In genomic region chr9:126030716-126031115, GRCh38 we compare ENCODE assay signal across 29 cellular contexts.
"Had no signal": no experiment of that assay in that cellular context is flagged by ENCODE, and none has a peak within 500 bp of the region (broad histone marks: within the 10 kb centered on the region; RNA-seq: fewer than 3 reads in every experiment).

No MANE protein-coding gene starts in this region.

- H3K27ac ChIP-seq: brain microvascular endothelial cell, colonic mucosa, epithelial cell of prostate, esophagus squamous epithelium, gastroesophageal sphincter, heart right ventricle, WERI-Rb-1 had no signal

- H3K4me1 Mint-ChIP-seq: activated B cell treated with CpG ODN at 0.5 μM for 24 hours; activated T-helper 17 cell treated with anti-CD3 and anti-CD28 coated beads, Interleukin-2, amount 50 U/mL, for 72 hours had no signal

- H3K36me3 Mint-ChIP-seq: activated naive CD8-positive, alpha-beta T cell had no signal

- H3K9me3 ChIP-seq: colonic mucosa, esophagus squamous epithelium, gastroesophageal sphincter, heart right ventricle had no signal

- H3K4me1 ChIP-seq: colonic mucosa, esophagus squamous epithelium, gastroesophageal sphincter, heart right ventricle had no signal

- H3K4me3 Mint-ChIP-seq: activated B cell treated with CpG ODN at 0.5 μM for 24 hours; activated CD8-positive, alpha-beta T cell treated with anti-CD3 and anti-CD28 coated beads for 36 hours; activated naive CD8-positive, alpha-beta T cell; activated T-cell treated with anti-CD3 and anti-CD28 coated beads, Interleukin-2, amount 50 U/mL, for 4 hours; activated T-helper 17 cell treated with anti-CD3 and anti-CD28 coated beads, Interleukin-2, amount 50 U/mL, for 72 hours; T-helper 1 cell treated with Interleukin-12 subunit alpha and Interleukin-12 subunit beta and Interleukin-4 antibody, amounts not matched to agents 30 μg/mL and 1 μg/mL, for 36 hours; T-helper 2 cell treated with Interferon-gamma antibody and Interleukin-4, amounts not matched to agents 5 μg/mL and 100 μg/mL, for 36 hours had no signal

- H3K9me3 Mint-ChIP-seq: activated B cell treated with CpG ODN at 0.5 μM for 24 hours; activated CD8-positive, alpha-beta T cell treated with anti-CD3 and anti-CD28 coated beads for 36 hours; activated T-cell treated with anti-CD3 and anti-CD28 coated beads, Interleukin-2, amount 50 U/mL, for 4 hours; activated T-helper 17 cell treated with anti-CD3 and anti-CD28 coated beads, Interleukin-2, amount 50 U/mL, for 72 hours; T-helper 1 cell treated with Interleukin-12 subunit alpha and Interleukin-12 subunit beta and Interleukin-4 antibody, amounts not matched to agents 30 μg/mL and 1 μg/mL, for 36 hours; T-helper 2 cell treated with Interferon-gamma antibody and Interleukin-4, amounts not matched to agents 5 μg/mL and 100 μg/mL, for 36 hours had no signal

- DNase-seq: activated B cell treated with CpG ODN at 0.5 μM for 24 hours; activated CD4-positive, alpha-beta T cell treated with anti-CD3 and anti-CD28 coated beads for 48 hours; activated CD4-positive, alpha-beta T cell treated with anti-CD3 and anti-CD28 coated beads, Interleukin-2, amount 50 U/mL, for 1 hour; activated CD4-positive, alpha-beta T cell treated with anti-CD3 and anti-CD28 coated beads, Interleukin-2, amount 50 U/mL, for 48 hours; activated CD8-positive, alpha-beta memory T cell treated with anti-CD3 and anti-CD28 coated beads for 24 hours; activated CD8-positive, alpha-beta T cell treated with anti-CD3 and anti-CD28 coated beads for 36 hours; activated effector memory CD4-positive, alpha-beta T cell treated with Interleukin-2 at 50 U/mL for 16 hours; activated gamma-delta T cell treated with Interleukin-2 at 50 U/mL for 16 hours; activated naive CD4-positive, alpha-beta T cell treated with anti-CD3 and anti-CD28 coated beads, Interleukin-2, amount 50 U/mL, for 16 hours; activated naive CD4-positive, alpha-beta T cell treated with Interleukin-2 at 50 U/mL for 16 hours; activated T-cell treated with anti-CD3 and anti-CD28 coated beads, Interleukin-2, amount 50 U/mL, for 4 hours; amniotic stem cell; anterior cingulate cortex; brain microvascular endothelial cell; caudate nucleus; colonic mucosa; effector CD8-positive, alpha-beta T cell; esophagus squamous epithelium; foreskin melanocyte; heart right ventricle; T1000; WERI-Rb-1 had no signal

- H3K27me3 ChIP-seq: brain microvascular endothelial cell, colonic mucosa had no signal

- ATAC-seq: activated CD4-positive, CD25-positive, alpha-beta regulatory T cell treated with anti-CD3 and anti-CD28 coated beads, Interleukin-2, amount 50 U/mL, for 24 hours; activated CD8-positive, alpha-beta T cell treated with anti-CD3 and anti-CD28 coated beads for 36 hours; activated T-cell treated with anti-CD3 and anti-CD28 coated beads, Interleukin-2, amount 50 U/mL, for 4 hours; activated T-helper 17 cell treated with anti-CD3 and anti-CD28 coated beads, Interleukin-2, amount 50 U/mL, for 72 hours; gastroesophageal sphincter; heart right ventricle had no signal

- H3K27ac Mint-ChIP-seq: activated B cell treated with CpG ODN at 0.5 μM for 24 hours; activated CD8-positive, alpha-beta T cell treated with anti-CD3 and anti-CD28 coated beads for 36 hours; activated naive CD8-positive, alpha-beta T cell; activated T-helper 17 cell treated with anti-CD3 and anti-CD28 coated beads, Interleukin-2, amount 50 U/mL, for 72 hours; T-helper 1 cell treated with Interleukin-12 subunit alpha and Interleukin-12 subunit beta and Interleukin-4 antibody, amounts not matched to agents 30 μg/mL and 1 μg/mL, for 36 hours; T-helper 2 cell treated with Interferon-gamma antibody and Interleukin-4, amounts not matched to agents 5 μg/mL and 100 μg/mL, for 36 hours had no signal

- H3K36me3 ChIP-seq: brain microvascular endothelial cell, colonic mucosa, esophagus squamous epithelium, gastroesophageal sphincter, heart right ventricle, WERI-Rb-1 had no signal

- H3K4me3 ChIP-seq: colonic mucosa, esophagus squamous epithelium, gastroesophageal sphincter, heart right ventricle had no signal
